ENCODE assay signal across 11 cellular contexts in the genomic region with DNA sequence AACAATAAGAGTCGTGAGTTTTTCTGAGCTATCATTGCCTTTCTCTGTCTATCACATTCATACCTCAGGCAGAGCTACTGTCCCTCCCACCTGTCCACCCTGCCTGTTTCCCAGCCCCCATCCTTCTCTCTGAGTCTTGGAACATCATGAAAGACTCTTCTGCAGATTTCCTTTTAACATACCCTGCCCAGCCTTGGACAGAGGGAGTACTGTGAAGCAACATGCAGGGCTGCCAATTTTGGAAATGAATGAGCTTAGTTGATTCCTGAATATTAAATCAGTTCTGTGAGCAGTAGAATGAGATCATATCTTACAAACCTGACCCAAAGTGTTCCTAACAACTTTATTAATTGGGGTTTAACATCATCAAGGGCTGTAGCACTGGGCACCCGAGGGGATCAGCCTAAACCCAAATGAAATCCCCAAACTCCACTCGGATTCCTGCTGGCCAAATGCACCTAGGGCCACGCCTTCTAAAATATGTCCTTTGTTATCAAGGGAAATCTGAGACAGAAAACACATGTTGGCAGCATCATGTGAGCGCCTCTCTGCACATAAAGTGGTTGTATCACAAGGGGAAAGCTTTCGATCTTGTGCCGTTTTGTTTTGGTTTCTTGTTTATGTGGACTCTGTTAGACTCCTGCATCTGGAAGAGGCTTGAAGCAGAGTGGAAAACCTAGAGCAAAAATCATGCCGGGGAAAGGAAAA.
A peak's percentile ranks its signal among the peaks of the same experiment; 100 is the strongest.
DNase-seq lines count a peak whose midpoint lies in the region; ATAC-seq and TF ChIP-seq lines count a peak whose summit lies in the region.
"Had no signal": no experiment of that assay in that cellular context is flagged by ENCODE, and none has a peak within 500 bp of the region (broad histone marks: within the 10 kb centered on the region; RNA-seq: fewer than 3 reads in every experiment).

No MANE protein-coding gene starts in this region.

- H3K4me1 ChIP-seq in ACC112 (ENCODE audit: control insufficient read depth, insufficient read depth, low read length, unreplicated experiment) (no peaks in the 10 kb centered on the region), HEK293 (ENCODE audit: control insufficient read depth, insufficient read depth, low read length) (no peaks in the 10 kb centered on the region), aorta (ENCODE audit: control insufficient read depth in 1 of 2, insufficient read depth in 2 of 2, low read length in 2 of 2) (no peaks in the 10 kb centered on the region)
- H3K4me1 ChIP-seq in CD8-positive, alpha-beta memory T cell (ENCODE audit: insufficient read depth, low read length) = no peaks in the 10 kb centered on the region

- H3K4me3 ChIP-seq in ACC112 (ENCODE audit: low read depth, low read length) (peak overlapping the region; percentile 45), HEK293 (ENCODE audit: low read depth, low read length) (no peak overlapping the region), aorta (ENCODE audit: low read length in 2 of 2) (no peak overlapping the region)
- H3K4me3 ChIP-seq in CD8-positive, alpha-beta memory T cell (ENCODE audit: low read length) = no peak overlapping the region
- H3K4me3 ChIP-seq: mucosa of descending colon had no signal

- no peak overlapping the region for H3K4me3 Mint-ChIP-seq in CD8-positive, alpha-beta memory T cell
- no peak overlapping the region for H3K4me3 Mint-ChIP-seq in activated T-helper 1 cell treated with anti-CD3 and anti-CD28 coated beads, Interleukin-12 subunit alpha, Interleukin-12 subunit beta, Interleukin-2, Interleukin-4 antibody, amounts not matched to agents 30 ng/mL and 10 ng/mL and 1 ng/mL, durations not matched to agents 14 hours and 24 hours and 36 hours

- H3K9me3 Mint-ChIP-seq in CD8-positive, alpha-beta memory T cell = peaks cover 0 to 6% (median 0%) of the 10 kb centered on the region in 5 donors
- H3K9me3 Mint-ChIP-seq in activated T-helper 1 cell treated with anti-CD3 and anti-CD28 coated beads, Interleukin-12 subunit alpha, Interleukin-12 subunit beta, Interleukin-2, Interleukin-4 antibody, amounts not matched to agents 30 ng/mL and 10 ng/mL and 1 ng/mL, durations not matched to agents 14 hours and 24 hours and 36 hours = no peaks in the 10 kb centered on the region

- H3K27me3 ChIP-seq in ACC112 (ENCODE audit: insufficient read depth, low read length) (no peaks in the 10 kb centered on the region; the same call in 1 of the 2 replicates), aorta (ENCODE audit: control insufficient read depth in 1 of 2, insufficient read depth in 2 of 2, low read length in 1 of 2) (peaks cover 0 to 1% of the 10 kb centered on the region in 2 donors)
- no peaks in the 10 kb centered on the region for H3K27me3 ChIP-seq in CD8-positive, alpha-beta memory T cell (ENCODE audit: insufficient read depth, low read length, poor library complexity, severe bottlenecking)

- H3K27me3 Mint-ChIP-seq in CD8-positive, alpha-beta memory T cell = peaks cover 5 to 35% of the 10 kb centered on the region in 2 donors
- peaks cover 6% of the 10 kb centered on the region for H3K27me3 Mint-ChIP-seq in activated T-helper 1 cell treated with anti-CD3 and anti-CD28 coated beads, Interleukin-12 subunit alpha, Interleukin-12 subunit beta, Interleukin-2, Interleukin-4 antibody, amounts not matched to agents 30 ng/mL and 10 ng/mL and 1 ng/mL, durations not matched to agents 14 hours and 24 hours and 36 hours (ENCODE audit: insufficient read depth)

- H3K27ac ChIP-seq in ACC112 (ENCODE audit: low read depth, low read length) (no peak overlapping the region), HEK293 (ENCODE audit: extremely low read depth, low read depth, low read length) (no peak overlapping the region), aorta (ENCODE audit: low read depth in 1 of 2, low read length in 2 of 2) (no peak overlapping the region)
- H3K27ac ChIP-seq in CD8-positive, alpha-beta memory T cell (ENCODE audit: low read depth, low read length) = no peak overlapping the region

- H3K9me3 ChIP-seq in HEK293 (ENCODE audit: control insufficient read depth, insufficient read depth, low read depth, low read length) (no peaks in the 10 kb centered on the region), aorta (ENCODE audit: control insufficient read depth, low read length) (peaks cover 4% of the 10 kb centered on the region)
- H3K9me3 ChIP-seq in CD8-positive, alpha-beta memory T cell (ENCODE audit: low read length) = no peaks in the 10 kb centered on the region
- H3K9me3 ChIP-seq: mucosa of descending colon had no signal

- WGBS in aorta, 2 donors = 51 to 52% methylated on average over 8 of the region's 8 CpGs

- H3K36me3 Mint-ChIP-seq in CD8-positive, alpha-beta memory T cell = peaks cover 0 to 2% (median 0%) of the 10 kb centered on the region in 3 donors
- H3K36me3 Mint-ChIP-seq in activated T-helper 1 cell treated with anti-CD3 and anti-CD28 coated beads, Interleukin-12 subunit alpha, Interleukin-12 subunit beta, Interleukin-2, Interleukin-4 antibody, amounts not matched to agents 30 ng/mL and 10 ng/mL and 1 ng/mL, durations not matched to agents 14 hours and 24 hours and 36 hours (ENCODE audit: low read depth) = no peaks in the 10 kb centered on the region

- no peaks in the 10 kb centered on the region for H3K4me1 Mint-ChIP-seq in CD8-positive, alpha-beta memory T cell
- no peaks in the 10 kb centered on the region for H3K4me1 Mint-ChIP-seq in activated T-helper 1 cell treated with anti-CD3 and anti-CD28 coated beads, Interleukin-12 subunit alpha, Interleukin-12 subunit beta, Interleukin-2, Interleukin-4 antibody, amounts not matched to agents 30 ng/mL and 10 ng/mL and 1 ng/mL, durations not matched to agents 14 hours and 24 hours and 36 hours (ENCODE audit: low read depth)

- no peak for TF ChIP-seq CTCF in HEK293 (tag by site-specific recombination; IDR thresholded peaks at IDR 0.05)

- intact Hi-C loops in activated T-helper 1 cell treated with anti-CD3 and anti-CD28 coated beads, Interleukin-12 subunit alpha, Interleukin-12 subunit beta, Interleukin-2, Interleukin-4 antibody, amounts not matched to agents 30 ng/mL and 10 ng/mL and 1 ng/mL, durations not matched to agents 14 hours and 24 hours and 36 hours (cut with micrococcal nuclease) = no loop called here
- intact Hi-C loops in aorta (cut with DNase I) = no loop called here

- H2AFZ ChIP-seq in ACC112 (ENCODE audit: low read length, unreplicated experiment) = no peak overlapping the region

- H3K36me3 ChIP-seq in ACC112 (ENCODE audit: insufficient read depth, low read length) = no peaks in the 10 kb centered on the region
- H3K36me3 ChIP-seq in HEK293 (ENCODE audit: control insufficient read depth in 2 of 2, insufficient read depth in 1 of 2, low read length in 2 of 2) = no peaks in the 10 kb centered on the region
- no peaks in the 10 kb centered on the region for H3K36me3 ChIP-seq in CD8-positive, alpha-beta memory T cell (ENCODE audit: insufficient read depth, low read length)
- no peaks in the 10 kb centered on the region for H3K36me3 ChIP-seq in aorta (ENCODE audit: control insufficient read depth in 1 of 2, insufficient read depth in 2 of 2, low read length in 1 of 2)

- DNase-seq in NCI-H748 treated with DMSO at 0.1 percent for 48 hours (lab: John Stamatoyannopoulos, UW) = peak; percentile 47
- peak; percentile 84 for DNase-seq in foreskin melanocyte
- no peak for DNase-seq in CD8-positive, alpha-beta memory T cell
- no peak for DNase-seq in activated T-helper 1 cell treated with anti-CD3 and anti-CD28 coated beads, Interleukin-12 subunit alpha, Interleukin-12 subunit beta, Interleukin-2, Interleukin-4 antibody, amounts not matched to agents 30 ng/mL and 10 ng/mL and 1 ng/mL, durations not matched to agents 14 hours and 24 hours and 36 hours (ENCODE audit: low spot score)
- DNase-seq in aorta = no peak
- DNase-seq: activated T-cell treated with anti-CD3 and anti-CD28 coated beads, Interleukin-2, amount 50 U/mL, for 1 hour; mucosa of descending colon; stimulated activated naive CD4-positive, alpha-beta T cell treated with Interleukin-2 at 50 U/mL for 16 hours had no signal

- ATAC-seq in HG03025 (IDR thresholded peaks at IDR 0.05; ENCODE audit: low FRiP score, unreplicated experiment) = no peak
- no peak for ATAC-seq in aorta (ENCODE audit: low FRiP score)
- ATAC-seq: mucosa of descending colon had no signal

- H3K79me2 ChIP-seq in ACC112 (ENCODE audit: control insufficient read depth, insufficient read depth, low read length, unreplicated experiment) = no peaks in the 10 kb centered on the region

- CTCF ChIA-PET in HEK293 (lab: Yijun Ruan, JAX) = interaction anchor here (0.8 kb wide), 1 partner anchor 359 kb away, joined by 3 read pairs; no protein-coding TSS in a partner anchor
- CTCF ChIA-PET in CD8-positive, alpha-beta memory T cell (lab: Charles Lee) = no interaction called here

- H3K27ac Mint-ChIP-seq in CD8-positive, alpha-beta memory T cell = no peak overlapping the region
- no peak overlapping the region for H3K27ac Mint-ChIP-seq in activated T-helper 1 cell treated with anti-CD3 and anti-CD28 coated beads, Interleukin-12 subunit alpha, Interleukin-12 subunit beta, Interleukin-2, Interleukin-4 antibody, amounts not matched to agents 30 ng/mL and 10 ng/mL and 1 ng/mL, durations not matched to agents 14 hours and 24 hours and 36 hours

- POLR2A ChIA-PET in HEK293 (lab: Yijun Ruan, JAX) = no interaction called here
- POLR2A ChIA-PET in CD8-positive, alpha-beta memory T cell (lab: Charles Lee) = no interaction called here

TF ChIP-seq in HEK293, 187 proteins besides CTCF, POLR2A, EP300 and RAD21 (continues in another document):
- TF ChIP-seq ZNF416 (tag by site-specific recombination; IDR thresholded peaks at IDR 0.05) = no peak
- no peak for TF ChIP-seq YY2 (tag by site-specific recombination; IDR thresholded peaks at IDR 0.05)

Comparison
In these comparisons a context has a peak if more than half of its experiments do, and no peak if none do; other contexts are left out.
1. DNase-seq: peak in NCI-H748 treated with DMSO at 0.1 percent for 48 hours (single experiment) and foreskin melanocyte (single experiment); none in CD8-positive, alpha-beta memory T cell (0 of 5), activated T-helper 1 cell treated with anti-CD3 and anti-CD28 coated beads, Interleukin-12 subunit alpha, Interleukin-12 subunit beta, Interleukin-2, Interleukin-4 antibody, amounts not matched to agents 30 ng/mL and 10 ng/mL and 1 ng/mL, durations not matched to agents 14 hours and 24 hours and 36 hours (single experiment) and aorta (0 of 2).